In genomic region chr13:95676775-95677563, GRCh38 we compare ENCODE assay signal across 1 cellular context.
TF ChIP-seq lines count a peak whose summit lies in the region.

TSS of gene DNAJC3 (plus strand) at chr13:95677139. CDS start at chr13:95677256, 117 bp downstream.

TF ChIP-seq in SK-N-SH, 30 proteins besides CTCF, POLR2A, EP300 and RAD21 (continued from another document):
- TF ChIP-seq ZBTB33 (IDR thresholded peaks at IDR 0.05; ENCODE audit: borderline replicate concordance, low read depth) (no peak), GATA2 (CRISPR knock-in tag; IDR thresholded peaks at IDR 0.05) (no peak; the same call in 1 of the 2 replicates), JUND (IDR thresholded peaks at IDR 0.05) (no peak), TEAD4 (IDR thresholded peaks at IDR 0.05; ENCODE audit: borderline replicate concordance, insufficient read depth) (no peak), IRF3 (IDR thresholded peaks at IDR 0.05; ENCODE audit: low read depth, low read length) (no peak), NRF1 (IDR thresholded peaks at IDR 0.05; ENCODE audit: low read depth, low read length) (peak; percentile 80), EZH2phosphoT487 (IDR thresholded peaks at IDR 0.05; ENCODE audit: borderline replicate concordance, low read depth) (no peak), POLR2AphosphoS5 (IDR thresholded peaks at IDR 0.05; ENCODE audit: low read depth, low read length) (peak; percentile 68; the same call in 1 of the 2 replicates), FOSL2 (IDR thresholded peaks at IDR 0.05; ENCODE audit: borderline replicate concordance, low read depth) (no peak), YY1 (IDR thresholded peaks at IDR 0.05; ENCODE audit: low read depth) (no peak), SIN3A (IDR thresholded peaks at IDR 0.05; ENCODE audit: borderline replicate concordance, low read depth, low read length) (peak; percentile 88)
